ENCODE assay signal across 24 cellular contexts in genomic region chr3:53079147-53079546, GRCh38.
"Had no signal": no experiment of that assay in that cellular context is flagged by ENCODE, and none has a peak within 500 bp of the region (broad histone marks: within the 10 kb centered on the region; RNA-seq: fewer than 3 reads in every experiment).

No MANE protein-coding gene starts in this region.

- H3K9ac ChIP-seq: neural progenitor cell, parathyroid adenoma had no signal

- H3K9me3 Mint-ChIP-seq: naive thymus-derived CD4-positive, alpha-beta T cell; nephron; neural progenitor cell; stimulated activated naive B cell treated with anti-CD40 and anti-IgM and Interleukin-4, amounts not matched to agents 10 μg/mL and 1 μg/mL and 100 μg/mL, for 72 hours; stimulated activated naive CD8-positive, alpha-beta T cell treated with anti-CD3 and anti-CD28 coated beads, Interleukin-15, Interleukin-2, amounts not matched to agents 100 ng/mL and 50 ng/mL, for 24 hours had no signal

- DNase-seq: effector CD4-positive, alpha-beta T cell; foreskin fibroblast; gastrocnemius medialis; left cardiac atrium; left lung; mesenchymal stem cell; midbrain; naive thymus-derived CD4-positive, alpha-beta T cell; sigmoid colon; stimulated activated CD4-positive, alpha-beta T cell treated with anti-CD3 and anti-CD28 coated beads, Interleukin-4, amount 100 ng/mL, for 4 hours; stimulated activated naive B cell treated with anti-CD40 and anti-IgM and Interleukin-4, amounts not matched to agents 10 μg/mL and 1 μg/mL and 100 μg/mL, for 72 hours; upper lobe of right lung had no signal

- H3K4me3 Mint-ChIP-seq: naive thymus-derived CD4-positive, alpha-beta T cell; nephron; neural progenitor cell; stimulated activated naive B cell treated with anti-CD40 and anti-IgM and Interleukin-4, amounts not matched to agents 10 μg/mL and 1 μg/mL and 100 μg/mL, for 72 hours; stimulated activated naive CD8-positive, alpha-beta T cell treated with anti-CD3 and anti-CD28 coated beads, Interleukin-15, Interleukin-2, amounts not matched to agents 100 ng/mL and 50 ng/mL, for 24 hours had no signal

- H3K4me1 ChIP-seq: gastrocnemius medialis, left lung, neural progenitor cell, parathyroid adenoma, prostate gland, upper lobe of right lung, uterus had no signal

- H3K4me3 ChIP-seq: dorsolateral prefrontal cortex, gastrocnemius medialis, left lung, neural progenitor cell, prostate gland, right atrium auricular region, sigmoid colon, thoracic aorta, tibial nerve, upper lobe of right lung, uterus had no signal

- H3K27ac Mint-ChIP-seq: naive thymus-derived CD4-positive, alpha-beta T cell; nephron; neural progenitor cell; stimulated activated naive B cell treated with anti-CD40 and anti-IgM and Interleukin-4, amounts not matched to agents 10 μg/mL and 1 μg/mL and 100 μg/mL, for 72 hours; stimulated activated naive CD8-positive, alpha-beta T cell treated with anti-CD3 and anti-CD28 coated beads, Interleukin-15, Interleukin-2, amounts not matched to agents 100 ng/mL and 50 ng/mL, for 24 hours had no signal

- H3K4me1 Mint-ChIP-seq: nephron had no signal

- ATAC-seq: esophagus mucosa; gastrocnemius medialis; left cardiac atrium; left lung; naive thymus-derived CD4-positive, alpha-beta T cell; stimulated activated naive B cell treated with anti-CD40 and anti-IgM and Interleukin-4, amounts not matched to agents 10 μg/mL and 1 μg/mL and 100 μg/mL, for 72 hours; upper lobe of right lung had no signal

- H3K27ac ChIP-seq: dorsolateral prefrontal cortex, epithelial cell of prostate, gastrocnemius medialis, left lung, neural progenitor cell, parathyroid adenoma, prostate gland, right atrium auricular region, sigmoid colon, thoracic aorta, tibial nerve, upper lobe of right lung, uterus had no signal

- H3K27me3 Mint-ChIP-seq: naive thymus-derived CD4-positive, alpha-beta T cell; stimulated activated naive B cell treated with anti-CD40 and anti-IgM and Interleukin-4, amounts not matched to agents 10 μg/mL and 1 μg/mL and 100 μg/mL, for 72 hours; stimulated activated naive CD8-positive, alpha-beta T cell treated with anti-CD3 and anti-CD28 coated beads, Interleukin-15, Interleukin-2, amounts not matched to agents 100 ng/mL and 50 ng/mL, for 24 hours had no signal

- H2AFZ ChIP-seq: neural progenitor cell, parathyroid adenoma had no signal

- H3K9me3 ChIP-seq: gastrocnemius medialis, left lung, prostate gland, right atrium auricular region, sigmoid colon, thoracic aorta, tibial nerve, upper lobe of right lung, uterus had no signal

- H3K27me3 ChIP-seq: dorsolateral prefrontal cortex, gastrocnemius medialis, left lung, neural progenitor cell, right atrium auricular region, sigmoid colon, tibial nerve, upper lobe of right lung, uterus had no signal

- H3K79me2 ChIP-seq: parathyroid adenoma had no signal

- H3K36me3 Mint-ChIP-seq: neural progenitor cell had no signal

- H3K36me3 ChIP-seq: gastrocnemius medialis, left lung, neural progenitor cell, prostate gland, right atrium auricular region, sigmoid colon, thoracic aorta, upper lobe of right lung, uterus had no signal

- H3K4me2 ChIP-seq: neural progenitor cell had no signal
